ENCODE assay signal across 9 cellular contexts in the genomic region with DNA sequence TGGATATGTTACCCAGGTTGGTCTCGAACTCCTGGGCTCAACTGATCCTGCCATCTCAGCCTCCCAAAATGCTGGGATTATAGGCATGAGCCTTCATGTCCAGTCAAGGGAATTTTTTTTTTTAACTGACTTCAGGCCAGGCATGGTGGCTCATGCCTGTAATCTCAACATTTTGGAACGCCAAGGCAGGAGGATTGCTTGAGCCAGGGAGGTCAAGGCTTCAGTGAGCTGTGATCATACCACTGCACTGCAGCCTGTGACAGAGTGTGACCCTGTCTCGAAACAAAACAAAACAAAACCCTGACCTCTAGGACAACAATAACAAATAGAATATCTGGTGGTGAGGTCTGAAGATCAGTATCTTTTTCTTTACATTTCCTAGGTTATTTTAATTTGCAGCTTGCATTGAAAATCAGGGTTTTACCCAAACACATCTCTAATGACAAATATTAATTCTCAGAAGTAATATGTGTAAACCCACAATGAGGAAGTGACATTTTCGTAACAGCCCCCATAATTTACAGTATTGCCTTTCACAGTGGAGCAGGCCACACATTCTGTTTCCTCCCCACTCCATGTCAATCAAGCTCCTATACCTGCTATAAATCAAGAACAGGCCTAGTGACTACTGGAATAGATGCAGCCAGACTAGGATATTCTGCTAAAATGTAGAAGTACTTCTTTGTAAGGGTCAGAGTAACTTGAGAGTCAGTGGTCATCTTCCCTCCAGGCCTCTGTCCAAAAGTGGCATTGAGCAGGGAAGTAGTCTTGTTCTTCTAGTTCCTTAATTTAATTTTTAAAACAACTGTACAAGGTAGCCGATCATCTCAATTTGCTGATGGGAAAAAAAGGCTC. TPM values are rescaled to one million over a fixed set of nuclear protein-coding genes. Genes with fewer than 3 reads are reported as not detected.
DNase-seq lines count a peak whose midpoint lies in the region; ATAC-seq and TF ChIP-seq lines count a peak whose summit lies in the region.
"Had no signal": no experiment of that assay in that cellular context is flagged by ENCODE, and none has a peak within 500 bp of the region (broad histone marks: within the 10 kb centered on the region; RNA-seq: fewer than 3 reads in every experiment).

No MANE protein-coding gene starts in this region.

- no peak overlapping the region for H3K4me2 ChIP-seq in osteoblast (ENCODE audit: insufficient read depth, low read length)

- H3K9ac ChIP-seq in liver (ENCODE audit: low read depth in 1 of 2, low read length in 2 of 2): peak overlapping the region in 1 of 2 donors; percentile 34

- TF ChIP-seq CTCF in liver (IDR thresholded peaks at IDR 0.05; ENCODE audit: low read depth, low read length, missing input control): no peak
- no peak for TF ChIP-seq CTCF in osteoblast (IDR thresholded peaks at IDR 0.05; ENCODE audit: extremely low read depth, low read depth, low read length)

- no peaks in the 10 kb centered on the region for H3K9me3 ChIP-seq in liver (ENCODE audit: control insufficient read depth in 4 of 4, low read length in 3 of 4)
- H3K9me3 ChIP-seq in osteoblast (ENCODE audit: low read depth, low read length): no peaks in the 10 kb centered on the region

- H3K4me1 ChIP-seq in liver (ENCODE audit: control insufficient read depth in 4 of 4, insufficient read depth in 4 of 4, low read length in 3 of 4): peaks cover 0 to 26% (median 21%) of the 10 kb centered on the region in 4 donors
- no peaks in the 10 kb centered on the region for H3K4me1 ChIP-seq in osteoblast (ENCODE audit: insufficient read depth, low read length)
- H3K4me1 ChIP-seq: foreskin keratinocyte had no signal

- WGBS in liver: 37% methylated on average over 5 of the region's 5 CpGs

- H4K20me1 ChIP-seq in osteoblast (ENCODE audit: insufficient read depth, low read length): no peaks in the 10 kb centered on the region

- H2AFZ ChIP-seq in osteoblast (ENCODE audit: low read length): no peak overlapping the region

- ATAC-seq in GM18511 (IDR thresholded peaks at IDR 0.05; ENCODE audit: unreplicated experiment): peak; percentile 89
- ATAC-seq in GM21717 (IDR thresholded peaks at IDR 0.05; ENCODE audit: unreplicated experiment): peak; percentile 76
- ATAC-seq in HG03460 (IDR thresholded peaks at IDR 0.05; ENCODE audit: unreplicated experiment): peak; percentile 74
- ATAC-seq: foreskin keratinocyte had no signal

- H3K4me3 ChIP-seq in liver (ENCODE audit: low read depth in 1 of 3, low read length in 3 of 3) (no peak overlapping the region), osteoblast (ENCODE audit: insufficient read depth, low read length) (no peak overlapping the region)

- no peaks in the 10 kb centered on the region for H3K79me2 ChIP-seq in osteoblast (ENCODE audit: insufficient read depth, low read length)

- H3K27ac ChIP-seq in liver (ENCODE audit: low read depth in 1 of 2, low read length in 2 of 2) (peak overlapping the region; percentile 72 to 83), osteoblast (ENCODE audit: low read depth, low read length) (no peak overlapping the region)
- H3K27ac ChIP-seq: foreskin keratinocyte had no signal

- peak in 1 of 2 donors; percentile 13 for TF ChIP-seq RAD21 in liver (IDR thresholded peaks at IDR 0.05)

- no peaks in the 10 kb centered on the region for H3K27me3 ChIP-seq in liver (ENCODE audit: control insufficient read depth in 4 of 4, insufficient read depth in 4 of 4, low read length in 3 of 4)
- no peaks in the 10 kb centered on the region for H3K27me3 ChIP-seq in osteoblast (ENCODE audit: insufficient read depth, low read length)
- H3K27me3 ChIP-seq: foreskin keratinocyte had no signal

- DNase-seq in osteoblast (ENCODE audit: insufficient read length, low spot score, missing footprints): no peak
- no peak for DNase-seq in LoVo (ENCODE audit: low spot score)
- no peak for DNase-seq in NCI-H69 (lab: John Stamatoyannopoulos, UW)
- no peak for DNase-seq in HK-2 (ENCODE audit: unreplicated experiment)

- H3K36me3 ChIP-seq in liver (ENCODE audit: control insufficient read depth in 4 of 4, insufficient read depth in 3 of 4, low read depth in 1 of 4, low read length in 3 of 4): no peaks in the 10 kb centered on the region
- no peaks in the 10 kb centered on the region for H3K36me3 ChIP-seq in osteoblast (ENCODE audit: insufficient read depth, low read length)

TF ChIP-seq in liver, 16 proteins besides CTCF, POLR2A, EP300 and RAD21:
- TF ChIP-seq NR2F2 (IDR thresholded peaks at IDR 0.05) (peak; percentile 28), YY1 (IDR thresholded peaks at IDR 0.05) (peak; percentile 31), SP1 (IDR thresholded peaks at IDR 0.05) (peak; percentile 36), EGR1 (IDR thresholded peaks at IDR 0.05; ENCODE audit: low read depth in 2 of 2) (no peak), TAF1 (conservative IDR thresholded peaks at IDR 0.05) (no peak), FOXA2 (IDR thresholded peaks at IDR 0.05) (no peak), RXRA (IDR thresholded peaks at IDR 0.05) (peak; percentile 48 to 85), JUND (IDR thresholded peaks at IDR 0.05) (no peak), HNF4G (IDR thresholded peaks at IDR 0.05) (no peak), HNF4A (conservative IDR thresholded peaks at IDR 0.05) (peak; percentile 55 to 73), GABPA (IDR thresholded peaks at IDR 0.05 in 1 of 2, conservative IDR thresholded peaks at IDR 0.05 in 1 of 2) (no peak), FOXA1 (IDR thresholded peaks at IDR 0.05) (no peak)
- TF ChIP-seq, protein P1, sequence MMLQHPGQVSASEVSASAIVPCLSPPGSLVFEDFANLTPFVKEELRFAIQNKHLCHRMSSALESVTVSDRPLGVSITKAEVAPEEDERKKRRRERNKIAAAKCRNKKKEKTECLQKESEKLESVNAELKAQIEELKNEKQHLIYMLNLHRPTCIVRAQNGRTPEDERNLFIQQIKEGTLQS (IDR thresholded peaks at IDR 0.05): no peak
- TF ChIP-seq, protein P2, sequence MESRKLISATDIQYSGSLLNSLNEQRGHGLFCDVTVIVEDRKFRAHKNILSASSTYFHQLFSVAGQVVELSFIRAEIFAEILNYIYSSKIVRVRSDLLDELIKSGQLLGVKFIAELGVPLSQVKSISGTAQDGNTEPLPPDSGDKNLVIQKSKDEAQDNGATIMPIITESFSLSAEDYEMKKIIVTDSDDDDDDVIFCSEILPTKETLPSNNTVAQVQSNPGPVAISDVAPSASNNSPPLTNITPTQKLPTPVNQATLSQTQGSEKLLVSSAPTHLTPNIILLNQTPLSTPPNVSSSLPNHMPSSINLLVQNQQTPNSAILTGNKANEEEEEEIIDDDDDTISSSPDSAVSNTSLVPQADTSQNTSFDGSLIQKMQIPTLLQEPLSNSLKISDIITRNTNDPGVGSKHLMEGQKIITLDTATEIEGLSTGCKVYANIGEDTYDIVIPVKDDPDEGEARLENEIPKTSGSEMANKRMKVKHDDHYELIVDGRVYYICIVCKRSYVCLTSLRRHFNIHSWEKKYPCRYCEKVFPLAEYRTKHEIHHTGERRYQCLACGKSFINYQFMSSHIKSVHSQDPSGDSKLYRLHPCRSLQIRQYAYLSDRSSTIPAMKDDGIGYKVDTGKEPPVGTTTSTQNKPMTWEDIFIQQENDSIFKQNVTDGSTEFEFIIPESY (IDR thresholded peaks at IDR 0.05): no peak
- TF ChIP-seq, protein P3, sequence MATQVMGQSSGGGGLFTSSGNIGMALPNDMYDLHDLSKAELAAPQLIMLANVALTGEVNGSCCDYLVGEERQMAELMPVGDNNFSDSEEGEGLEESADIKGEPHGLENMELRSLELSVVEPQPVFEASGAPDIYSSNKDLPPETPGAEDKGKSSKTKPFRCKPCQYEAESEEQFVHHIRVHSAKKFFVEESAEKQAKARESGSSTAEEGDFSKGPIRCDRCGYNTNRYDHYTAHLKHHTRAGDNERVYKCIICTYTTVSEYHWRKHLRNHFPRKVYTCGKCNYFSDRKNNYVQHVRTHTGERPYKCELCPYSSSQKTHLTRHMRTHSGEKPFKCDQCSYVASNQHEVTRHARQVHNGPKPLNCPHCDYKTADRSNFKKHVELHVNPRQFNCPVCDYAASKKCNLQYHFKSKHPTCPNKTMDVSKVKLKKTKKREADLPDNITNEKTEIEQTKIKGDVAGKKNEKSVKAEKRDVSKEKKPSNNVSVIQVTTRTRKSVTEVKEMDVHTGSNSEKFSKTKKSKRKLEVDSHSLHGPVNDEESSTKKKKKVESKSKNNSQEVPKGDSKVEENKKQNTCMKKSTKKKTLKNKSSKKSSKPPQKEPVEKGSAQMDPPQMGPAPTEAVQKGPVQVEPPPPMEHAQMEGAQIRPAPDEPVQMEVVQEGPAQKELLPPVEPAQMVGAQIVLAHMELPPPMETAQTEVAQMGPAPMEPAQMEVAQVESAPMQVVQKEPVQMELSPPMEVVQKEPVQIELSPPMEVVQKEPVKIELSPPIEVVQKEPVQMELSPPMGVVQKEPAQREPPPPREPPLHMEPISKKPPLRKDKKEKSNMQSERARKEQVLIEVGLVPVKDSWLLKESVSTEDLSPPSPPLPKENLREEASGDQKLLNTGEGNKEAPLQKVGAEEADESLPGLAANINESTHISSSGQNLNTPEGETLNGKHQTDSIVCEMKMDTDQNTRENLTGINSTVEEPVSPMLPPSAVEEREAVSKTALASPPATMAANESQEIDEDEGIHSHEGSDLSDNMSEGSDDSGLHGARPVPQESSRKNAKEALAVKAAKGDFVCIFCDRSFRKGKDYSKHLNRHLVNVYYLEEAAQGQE (IDR thresholded peaks at IDR 0.05): no peak
- TF ChIP-seq, protein P4, sequence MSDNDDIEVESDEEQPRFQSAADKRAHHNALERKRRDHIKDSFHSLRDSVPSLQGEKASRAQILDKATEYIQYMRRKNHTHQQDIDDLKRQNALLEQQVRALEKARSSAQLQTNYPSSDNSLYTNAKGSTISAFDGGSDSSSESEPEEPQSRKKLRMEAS (IDR thresholded peaks at IDR 0.05): no peak

RNA-seq across cellular contexts. Expression of a gene that starts 43.3 kb away (rescaled TPM):
- total RNA-seq in liver: 10 to 100 TPM in 1 of 2 donors, 1 to 10 TPM in 1; 6.1 to 98.3 TPM
- 100 to 1,000 TPM in 1 of 2 donors, 10 to 100 TPM in 1; 96.3 to 144 TPM for polyA plus RNA-seq in liver
- total RNA-seq in osteoblast: 0.36 and 13.8 TPM in 2 replicates
